In the genomic region with DNA sequence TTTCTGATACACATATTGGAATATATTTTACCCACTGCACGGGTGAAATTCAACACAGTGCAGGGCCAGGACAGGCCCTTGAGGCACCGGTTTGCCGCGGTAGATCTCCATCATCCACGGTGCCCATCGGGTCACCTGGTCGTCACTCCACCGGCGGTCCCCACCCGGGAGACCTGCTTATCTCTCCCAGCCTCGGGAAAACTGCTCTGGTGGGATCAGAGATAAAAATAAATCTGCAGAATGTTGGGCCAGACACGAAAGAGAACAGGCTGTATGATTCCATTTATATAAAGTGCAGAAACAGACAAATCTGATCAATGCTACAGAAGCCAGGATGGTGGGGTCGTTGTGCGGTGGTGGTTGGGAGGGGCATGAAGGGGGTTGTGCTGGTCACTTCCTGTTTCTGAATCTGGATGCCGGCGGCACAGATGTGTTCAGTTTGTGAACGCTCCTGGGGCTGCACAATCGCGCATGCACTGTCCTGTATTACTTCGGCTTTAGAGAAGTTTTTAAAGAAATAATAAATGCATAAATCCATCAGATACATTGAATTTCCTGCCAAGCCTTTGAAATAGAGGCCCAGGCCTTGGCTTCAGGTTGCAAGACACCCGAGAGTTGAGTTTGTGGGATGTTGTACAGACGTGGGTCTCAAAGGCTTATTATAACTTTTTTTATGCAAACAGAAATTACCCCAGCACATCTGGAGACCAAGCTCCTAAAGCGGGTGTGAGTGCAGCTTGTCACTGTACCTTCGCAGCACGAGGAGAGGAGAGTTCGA, we compare ENCODE assay signal across 14 cellular contexts. TPM values are rescaled to one million over a fixed set of nuclear protein-coding genes. Genes with fewer than 3 reads are reported as not detected.
A peak's percentile ranks its signal among the peaks of the same experiment; 100 is the strongest.
DNase-seq lines count a peak whose midpoint lies in the region; ATAC-seq and TF ChIP-seq lines count a peak whose summit lies in the region.
"Had no signal": no experiment of that assay in that cellular context is flagged by ENCODE, and none has a peak within 500 bp of the region (broad histone marks: within the 10 kb centered on the region; RNA-seq: fewer than 3 reads in every experiment).

No MANE protein-coding gene starts in this region.

- H3K4me2 ChIP-seq in BLaER1, result peak overlapping the region; percentile 78
- peak overlapping the region; percentile 6 for H3K4me2 ChIP-seq in hepatocyte

- H3K9me2 ChIP-seq in hepatocyte (replicated peaks; ENCODE audit: insufficient read depth), result no peaks in the 10 kb centered on the region

- intact Hi-C loops in activated CD8-positive, alpha-beta T cell treated with anti-CD3 and anti-CD28 coated beads for 36 hours (cut with micrococcal nuclease), result loop anchor here (10.0 kb wide), 1 partner anchor 579 kb away; no protein-coding TSS in a partner anchor

- POLR2A ChIA-PET in activated CD8-positive, alpha-beta T cell treated with anti-CD3 and anti-CD28 coated beads for 36 hours (lab: Charles Lee), result no interaction called here

- peaks cover 12% of the 10 kb centered on the region for H3K4me1 Mint-ChIP-seq in activated CD8-positive, alpha-beta T cell treated with anti-CD3 and anti-CD28 coated beads for 36 hours (ENCODE audit: low read depth)

- ATAC-seq in activated CD8-positive, alpha-beta T cell treated with anti-CD3 and anti-CD28 coated beads for 36 hours, result peak; percentile 51
- no peak for ATAC-seq in HG03520 (IDR thresholded peaks at IDR 0.05; ENCODE audit: unreplicated experiment)

- 64% methylated on average over 26 of the region's 26 CpGs for WGBS in hepatocyte (ENCODE audit: low lambda C conversion rate, missing lambda C conversion rate)

- H3K36me3 ChIP-seq in BLaER1 (no peaks in the 10 kb centered on the region), hepatocyte (replicated peaks; ENCODE audit: insufficient read depth, low read depth) (no peaks in the 10 kb centered on the region), skeletal muscle tissue (ENCODE audit: control insufficient read depth in 3 of 3, insufficient read depth in 3 of 3, low read length in 3 of 3) (no peaks in the 10 kb centered on the region)

- H3K4me3 ChIP-seq in BLaER1 (peak overlapping the region; percentile 36), hepatocyte (no peak overlapping the region), skeletal muscle tissue (ENCODE audit: low read length in 3 of 3) (peak overlapping the region in 2 of 3 donors; percentile 2 to 51)

- H3K27me3 ChIP-seq in BLaER1 (no peaks in the 10 kb centered on the region), hepatocyte (no peaks in the 10 kb centered on the region), skeletal muscle tissue (ENCODE audit: control insufficient read depth in 3 of 3, insufficient read depth in 3 of 3, low read length in 3 of 3) (peaks cover 0 to 1% (median under 1%) of the 10 kb centered on the region in 3 donors)

- H3K27ac Mint-ChIP-seq in activated CD8-positive, alpha-beta T cell treated with anti-CD3 and anti-CD28 coated beads for 36 hours, result no peak overlapping the region
- H3K27ac Mint-ChIP-seq: immature natural killer cell had no signal

- no peaks in the 10 kb centered on the region for H4K20me1 ChIP-seq in BLaER1
- H4K20me1 ChIP-seq in hepatocyte (ENCODE audit: insufficient read depth, poor library complexity, severe bottlenecking), result no peaks in the 10 kb centered on the region

- H3K4me1 ChIP-seq in BLaER1, result peaks cover 73% of the 10 kb centered on the region
- peaks cover 14% of the 10 kb centered on the region for H3K4me1 ChIP-seq in hepatocyte (ENCODE audit: insufficient read depth)
- peaks cover 8 to 11% (median 9%) of the 10 kb centered on the region in 3 donors for H3K4me1 ChIP-seq in skeletal muscle tissue (ENCODE audit: control insufficient read depth in 3 of 3, insufficient read depth in 3 of 3, low read length in 3 of 3)

- peak overlapping the region; percentile 76 for H3K27ac ChIP-seq in BLaER1
- H3K27ac ChIP-seq in hepatocyte, result peak overlapping the region; percentile 79
- H3K27ac ChIP-seq in skeletal muscle tissue (ENCODE audit: low read depth, low read length), result peak overlapping the region; percentile 68
- H3K27ac ChIP-seq: C4-2B had no signal

- DNase-seq in activated CD8-positive, alpha-beta T cell treated with anti-CD3 and anti-CD28 coated beads for 36 hours, result no peak
- DNase-seq in hepatocyte (ENCODE audit: low spot score) (peak; percentile 19), activated T-cell treated with anti-CD3 and anti-CD28 coated beads for 4 hours (no peak), NCI-H510A (lab: John Stamatoyannopoulos, UW) (no peak), T1000 (lab: John Stamatoyannopoulos, UW) (no peak)
- DNase-seq: anterior cingulate cortex, immature natural killer cell, KBM-7, substantia nigra had no signal

- TF ChIP-seq CTCF in activated CD8-positive, alpha-beta T cell treated with anti-CD3 and anti-CD28 coated beads for 36 hours (IDR thresholded peaks at IDR 0.05), result no peak
- no peak for TF ChIP-seq CTCF in hepatocyte (IDR thresholded peaks at IDR 0.05; ENCODE audit: poor library complexity)

- H3K9ac ChIP-seq in BLaER1 (peak overlapping the region; percentile 30; the same call in 1 of the 2 replicates), skeletal muscle tissue (ENCODE audit: low read depth in 1 of 3, low read length in 3 of 3) (peak overlapping the region; percentile 33 to 45 (median 45))

- no peaks in the 10 kb centered on the region for H3K79me2 ChIP-seq in hepatocyte

- peak overlapping the region; percentile 52 for H2AFZ ChIP-seq in hepatocyte

- CTCF ChIA-PET in activated CD8-positive, alpha-beta T cell treated with anti-CD3 and anti-CD28 coated beads for 36 hours (lab: Charles Lee), result no interaction called here

- no peak overlapping the region for H3K4me3 Mint-ChIP-seq in activated CD8-positive, alpha-beta T cell treated with anti-CD3 and anti-CD28 coated beads for 36 hours
- H3K4me3 Mint-ChIP-seq: immature natural killer cell had no signal

- no peaks in the 10 kb centered on the region for H3K9me3 ChIP-seq in BLaER1
- H3K9me3 ChIP-seq in hepatocyte (ENCODE audit: low read depth), result no peaks in the 10 kb centered on the region
- no peaks in the 10 kb centered on the region for H3K9me3 ChIP-seq in skeletal muscle tissue (ENCODE audit: control insufficient read depth in 3 of 3, low read length in 3 of 3)

- H3K9me3 Mint-ChIP-seq in activated CD8-positive, alpha-beta T cell treated with anti-CD3 and anti-CD28 coated beads for 36 hours, result no peaks in the 10 kb centered on the region
- H3K9me3 Mint-ChIP-seq: immature natural killer cell had no signal

- no peaks in the 10 kb centered on the region for H3K36me3 Mint-ChIP-seq in activated CD8-positive, alpha-beta T cell treated with anti-CD3 and anti-CD28 coated beads for 36 hours (ENCODE audit: low read depth)
- H3K36me3 Mint-ChIP-seq: immature natural killer cell had no signal

- H3K27me3 Mint-ChIP-seq in activated CD8-positive, alpha-beta T cell treated with anti-CD3 and anti-CD28 coated beads for 36 hours, result peaks cover 5% of the 10 kb centered on the region

RNA-seq across cellular contexts. Expression of a gene that starts 54.3 kb away (rescaled TPM):
- not detected for total RNA-seq in activated CD8-positive, alpha-beta T cell treated with anti-CD3 and anti-CD28 coated beads for 36 hours
- total RNA-seq in hepatocyte, result not detected in 2 replicates
- polyA plus RNA-seq in hepatocyte, result not detected in 2 replicates
- not detected for total RNA-seq in skeletal muscle tissue
- total RNA-seq: epithelial cell of proximal tubule had no signal
- polyA plus RNA-seq: immature natural killer cell had no signal
